Comparison of ENCODE assay signal across 13 cellular contexts in the genomic region with DNA sequence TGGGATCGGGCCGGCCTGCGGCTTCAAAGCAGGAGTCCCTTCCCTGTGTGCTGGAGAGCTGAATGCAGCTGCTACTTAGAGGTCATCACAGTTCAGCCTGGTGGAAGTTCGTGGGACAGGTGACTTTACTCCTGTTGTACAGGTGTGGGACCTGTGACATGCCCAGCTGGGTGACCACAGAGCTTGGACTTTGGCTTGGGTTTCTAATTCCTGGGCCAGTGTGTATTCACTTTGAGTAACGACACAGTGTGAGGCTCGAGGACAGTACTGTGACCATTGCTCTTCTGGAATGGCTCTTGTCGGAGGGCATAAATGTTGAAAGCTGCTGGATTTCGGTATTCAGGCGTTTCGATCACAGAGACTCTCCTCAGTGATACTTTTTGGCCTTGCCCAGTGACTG.
A peak's percentile ranks its signal among the peaks of the same experiment; 100 is the strongest.
DNase-seq lines count a peak whose midpoint lies in the region; ATAC-seq and TF ChIP-seq lines count a peak whose summit lies in the region.
"Had no signal": no experiment of that assay in that cellular context is flagged by ENCODE, and none has a peak within 500 bp of the region (broad histone marks: within the 10 kb centered on the region; RNA-seq: fewer than 3 reads in every experiment).

No MANE protein-coding gene starts in this region.

- intact Hi-C loops in Panc1 (cut with micrococcal nuclease; ENCODE audit: unreplicated experiment), result no loop called here
- intact Hi-C loops in psoas muscle (cut with DNase I), result no loop called here

- no TSS peak for BruUV-seq in Panc1 (replicated peaks; lab: Mats Ljungman, UMichigan)

- peak overlapping the region; percentile 51 for H3K9ac ChIP-seq in fibroblast of lung (ENCODE audit: insufficient read depth, low read length)

- TF ChIP-seq CTCF in AG04450 (IDR thresholded peaks at IDR 0.05; ENCODE audit: low read depth, low read length) (no peak), Panc1 (IDR thresholded peaks at IDR 0.05) (no peak), fibroblast of lung (conservative IDR thresholded peaks at IDR 0.05 in 1 of 2, IDR thresholded peaks at IDR 0.05 in 1 of 2; ENCODE audit: low read depth in 1 of 2, low read length in 2 of 2) (no peak), psoas muscle (IDR thresholded peaks at IDR 0.05) (no peak)

- no peaks in the 10 kb centered on the region for H4K20me1 ChIP-seq in fibroblast of lung (ENCODE audit: control insufficient read depth, extremely low read depth, insufficient read depth, low read length)

- H3K79me2 ChIP-seq in fibroblast of lung (ENCODE audit: control insufficient read depth, insufficient read depth, low read length), result peaks cover 4% of the 10 kb centered on the region

- ATAC-seq in Panc1, result no peak
- no peak for ATAC-seq in psoas muscle
- no peak for ATAC-seq in HG03354 (IDR thresholded peaks at IDR 0.05; ENCODE audit: poor library complexity, severe bottlenecking, unreplicated experiment)
- ATAC-seq in GM19035 (IDR thresholded peaks at IDR 0.05; ENCODE audit: unreplicated experiment), result no peak

- H3K4me1 Mint-ChIP-seq in activated naive CD8-positive, alpha-beta T cell treated with anti-CD3 and anti-CD28 coated beads for 36 hours, result peaks cover 18% of the 10 kb centered on the region

- in situ Hi-C loops in Panc1 (cut with HindIII; ENCODE audit: low pct_unique_long_range_greater_than_20kb, low sequenced_read_pairs), result no loop called here

- 30 to 60% (median 31%) methylated on average over 10 of the region's 10 CpGs for WGBS in psoas muscle, 3 donors

- H3K4me3 Mint-ChIP-seq in activated naive CD8-positive, alpha-beta T cell treated with anti-CD3 and anti-CD28 coated beads for 36 hours, result no peak overlapping the region
- H3K4me3 Mint-ChIP-seq: activated T-cell treated with anti-CD3 and anti-CD28 coated beads, Interleukin-2, amount 50 U/mL, for 24 hours had no signal

- H3K27ac Mint-ChIP-seq in activated naive CD8-positive, alpha-beta T cell treated with anti-CD3 and anti-CD28 coated beads for 36 hours, result no peak overlapping the region

- H3K4me2 ChIP-seq in fibroblast of lung (ENCODE audit: extremely low read depth, insufficient read depth, low read length), result peak overlapping the region; percentile 38

- H3K27me3 ChIP-seq in AG04450 (ENCODE audit: control insufficient read depth, insufficient read depth, low read length) (no peaks in the 10 kb centered on the region), Panc1 (ENCODE audit: control insufficient read depth, insufficient read depth, low read length) (no peaks in the 10 kb centered on the region), fibroblast of lung (ENCODE audit: control insufficient read depth, insufficient read depth, low read length) (no peaks in the 10 kb centered on the region), psoas muscle (ENCODE audit: insufficient read depth in 3 of 3, low read length in 2 of 3) (no peaks in the 10 kb centered on the region)

- H3K36me3 ChIP-seq in Panc1 (ENCODE audit: control insufficient read depth, insufficient read depth, low read length) (no peaks in the 10 kb centered on the region), fibroblast of lung (ENCODE audit: control insufficient read depth, insufficient read depth, low read length) (peaks cover 16% of the 10 kb centered on the region), psoas muscle (ENCODE audit: insufficient read depth in 1 of 2, low read depth in 1 of 2) (no peaks in the 10 kb centered on the region)

- H3K27ac ChIP-seq in AG04450 (ENCODE audit: low read depth, low read length) (peak overlapping the region; percentile 90), Panc1 (ENCODE audit: low read length) (peak overlapping the region; percentile 49; the same call in 1 of the 2 replicates), fibroblast of lung (ENCODE audit: insufficient read depth, low read length) (peak overlapping the region; percentile 91), psoas muscle (peak overlapping the region; percentile 88)

- H3K4me3 ChIP-seq in AG04450 (ENCODE audit: low read depth, low read length) (no peak overlapping the region), Panc1 (ENCODE audit: low read depth in 2 of 2, low read length in 2 of 2) (no peak overlapping the region), fibroblast of lung (replicated peaks in 1 of 4; ENCODE audit: control extremely low read depth in 1 of 4, insufficient read depth in 1 of 4, low read depth in 3 of 4, low read length in 4 of 4) (no peak overlapping the region), psoas muscle (no peak overlapping the region)

- H3K9me3 Mint-ChIP-seq in activated naive CD8-positive, alpha-beta T cell treated with anti-CD3 and anti-CD28 coated beads for 36 hours, result no peaks in the 10 kb centered on the region
- H3K9me3 Mint-ChIP-seq: activated T-cell treated with anti-CD3 and anti-CD28 coated beads, Interleukin-2, amount 50 U/mL, for 24 hours had no signal

- no peak overlapping the region for H2AFZ ChIP-seq in fibroblast of lung (ENCODE audit: low read length)

- no peaks in the 10 kb centered on the region for H3K9me3 ChIP-seq in AG04450 (ENCODE audit: control insufficient read depth, insufficient read depth, low read length)
- H3K9me3 ChIP-seq in Panc1 (ENCODE audit: control insufficient read depth, insufficient read depth, low read depth, low read length), result no peaks in the 10 kb centered on the region
- no peaks in the 10 kb centered on the region for H3K9me3 ChIP-seq in fibroblast of lung (ENCODE audit: control insufficient read depth, insufficient read depth, low read depth, low read length)
- no peaks in the 10 kb centered on the region for H3K9me3 ChIP-seq in psoas muscle

- H3K36me3 Mint-ChIP-seq in activated naive CD8-positive, alpha-beta T cell treated with anti-CD3 and anti-CD28 coated beads for 36 hours, result peaks cover 11% of the 10 kb centered on the region

- no peak for DNase-seq in AG04450 (ENCODE audit: low read depth, low spot score)
- no peak for DNase-seq in Panc1 (ENCODE audit: low read depth, low spot score)
- DNase-seq in fibroblast of lung (ENCODE audit: low read depth in 2 of 2), result no peak
- DNase-seq in psoas muscle, result no peak
- DNase-seq in activated naive CD8-positive, alpha-beta T cell treated with anti-CD3 and anti-CD28 coated beads for 36 hours, result no peak
- DNase-seq in NCI-H1417 treated with DMSO at 0.1 percent for 48 hours (lab: John Stamatoyannopoulos, UW), result no peak
- DNase-seq: activated T-cell treated with anti-CD3 and anti-CD28 coated beads, Interleukin-2, amount 50 U/mL, for 24 hours; DMS79 treated with DMSO at 0.1 percent for 48 hours; NCI-H2171 treated with DMSO at 0.1 percent for 48 hours; occipital lobe; stimulated activated CD8-positive, alpha-beta memory T cell treated with anti-CD3 and anti-CD28 coated beads, Interleukin-4, amount 100 ng/mL, for 48 hours had no signal

- CTCF ChIA-PET in AG04450 (lab: Charles Lee), result no interaction called here
- CTCF ChIA-PET in Panc1 (lab: Charles Lee), result no interaction called here

- H3K27me3 Mint-ChIP-seq in activated naive CD8-positive, alpha-beta T cell treated with anti-CD3 and anti-CD28 coated beads for 36 hours, result no peaks in the 10 kb centered on the region
- H3K27me3 Mint-ChIP-seq: activated T-cell treated with anti-CD3 and anti-CD28 coated beads, Interleukin-2, amount 50 U/mL, for 24 hours had no signal

- H3K4me1 ChIP-seq in Panc1 (ENCODE audit: control insufficient read depth, insufficient read depth, low read length) (peaks cover 47% of the 10 kb centered on the region), fibroblast of lung (ENCODE audit: control insufficient read depth, extremely low read depth, insufficient read depth, low read length) (peaks cover 54% of the 10 kb centered on the region), psoas muscle (peaks cover 73% of the 10 kb centered on the region)

- POLR2A ChIA-PET in AG04450 (lab: Yijun Ruan, JAX), result interaction anchor here (0.7 to 1.4 kb wide), 5 partner anchors 11 to 29 kb away, joined by 3 to 4 read pairs (median 3); no protein-coding TSS in a partner anchor
- POLR2A ChIA-PET in Panc1 (lab: Charles Lee), result no interaction called here
